ENCODE assay signal across 8 cellular contexts in genomic region chr13:33015791-33016323, GRCh38. TPM values are rescaled to one million over a fixed set of nuclear protein-coding genes. Genes with fewer than 3 reads are reported as not detected.
DNase-seq lines count a peak whose midpoint lies in the region; ATAC-seq lines count a peak whose summit lies in the region.

No MANE protein-coding gene starts in this region.

- no peaks in the 10 kb centered on the region for H3K9me3 Mint-ChIP-seq in activated CD4-positive, alpha-beta memory T cell treated with anti-CD3 and anti-CD28 coated beads for 36 hours

- intact Hi-C loops in activated CD4-positive, alpha-beta memory T cell treated with anti-CD3 and anti-CD28 coated beads for 36 hours (cut with micrococcal nuclease), result loop anchor here (2.0 to 10.0 kb wide), 7 partner anchors 99 to 621 kb away; no protein-coding TSS in a partner anchor

- peaks cover 13% of the 10 kb centered on the region for H3K4me1 ChIP-seq in stomach smooth muscle (ENCODE audit: control insufficient read depth, insufficient read depth, low read length)

- H3K9ac ChIP-seq in stomach smooth muscle (ENCODE audit: low read length in 2 of 2), result peak overlapping the region in 1 of 2 donors; percentile 59

- peaks cover 11% of the 10 kb centered on the region for H3K4me1 Mint-ChIP-seq in activated CD4-positive, alpha-beta memory T cell treated with anti-CD3 and anti-CD28 coated beads for 36 hours (ENCODE audit: low read depth)

- peak overlapping the region; percentile 48 to 68 for H3K4me3 ChIP-seq in stomach smooth muscle (ENCODE audit: low read length in 2 of 2)

- peak overlapping the region; percentile 45 for H3K4me3 Mint-ChIP-seq in activated CD4-positive, alpha-beta memory T cell treated with anti-CD3 and anti-CD28 coated beads for 36 hours

- no peak overlapping the region for H3K27ac Mint-ChIP-seq in activated CD4-positive, alpha-beta memory T cell treated with anti-CD3 and anti-CD28 coated beads for 36 hours

- POLR2A ChIA-PET in activated CD4-positive, alpha-beta memory T cell treated with anti-CD3 and anti-CD28 coated beads for 36 hours (lab: Charles Lee), result interaction anchor here (0.7 kb wide), 1 partner anchor 613 kb away, joined by 4 read pairs; no protein-coding TSS in a partner anchor

- CTCF ChIA-PET in activated CD4-positive, alpha-beta memory T cell treated with anti-CD3 and anti-CD28 coated beads for 36 hours (lab: Charles Lee), result no interaction called here

- DNase-seq in stimulated activated CD4-positive, alpha-beta T cell treated with anti-CD3 and anti-CD28 coated beads, Interleukin-4, amount 100 ng/mL, for 1 hour, result peak; percentile 8
- no peak for DNase-seq in stimulated activated CD4-positive, alpha-beta T cell treated with anti-CD3 and anti-CD28 coated beads, Interleukin-2, amount 100 ng/mL, for 48 hours
- DNase-seq in activated CD4-positive, alpha-beta memory T cell treated with anti-CD3 and anti-CD28 coated beads for 36 hours, result peak; percentile 14
- DNase-seq in iPS-NIHi7 (ENCODE audit: extremely low spot score) (peak; percentile 43), mesenteric fat pad (ENCODE audit: low spot score) (no peak)

- H3K36me3 ChIP-seq in stomach smooth muscle (ENCODE audit: control insufficient read depth in 2 of 2, insufficient read depth in 2 of 2, low read length in 2 of 2), result no peaks in the 10 kb centered on the region

- H3K27me3 Mint-ChIP-seq in activated CD4-positive, alpha-beta memory T cell treated with anti-CD3 and anti-CD28 coated beads for 36 hours, result peaks cover 61% of the 10 kb centered on the region

- no peaks in the 10 kb centered on the region for H3K36me3 Mint-ChIP-seq in activated CD4-positive, alpha-beta memory T cell treated with anti-CD3 and anti-CD28 coated beads for 36 hours

- peak overlapping the region; percentile 24 for H3K27ac ChIP-seq in stomach smooth muscle (ENCODE audit: low read length)

- H3K9me3 ChIP-seq in stomach smooth muscle (ENCODE audit: control insufficient read depth in 2 of 2, low read length in 2 of 2), result no peaks in the 10 kb centered on the region

- no peaks in the 10 kb centered on the region for H3K27me3 ChIP-seq in stomach smooth muscle (ENCODE audit: control insufficient read depth in 1 of 2, insufficient read depth in 2 of 2, low read length in 2 of 2)

- no peak for ATAC-seq in HG02884 (IDR thresholded peaks at IDR 0.05; ENCODE audit: unreplicated experiment)
- no peak for ATAC-seq in HG03196 (IDR thresholded peaks at IDR 0.05; ENCODE audit: unreplicated experiment)

RNA-seq across cellular contexts. Expression of gene KL, which starts 0.4 kb away (rescaled TPM):
- total RNA-seq in activated CD4-positive, alpha-beta memory T cell treated with anti-CD3 and anti-CD28 coated beads for 36 hours, result under 1 TPM; 0.12 to 0.19 TPM
- 4.4 TPM for total RNA-seq in mesenteric fat pad

Comparison
In these comparisons a context has a peak if more than half of its experiments do, and no peak if none do; other contexts are left out.
1. DNase-seq: peak in stimulated activated CD4-positive, alpha-beta T cell treated with anti-CD3 and anti-CD28 coated beads, Interleukin-4, amount 100 ng/mL, for 1 hour (single experiment), activated CD4-positive, alpha-beta memory T cell treated with anti-CD3 and anti-CD28 coated beads for 36 hours (single experiment) and iPS-NIHi7 (single experiment); none in stimulated activated CD4-positive, alpha-beta T cell treated with anti-CD3 and anti-CD28 coated beads, Interleukin-2, amount 100 ng/mL, for 48 hours (0 of 2) and mesenteric fat pad (single experiment).